In the genomic region with DNA sequence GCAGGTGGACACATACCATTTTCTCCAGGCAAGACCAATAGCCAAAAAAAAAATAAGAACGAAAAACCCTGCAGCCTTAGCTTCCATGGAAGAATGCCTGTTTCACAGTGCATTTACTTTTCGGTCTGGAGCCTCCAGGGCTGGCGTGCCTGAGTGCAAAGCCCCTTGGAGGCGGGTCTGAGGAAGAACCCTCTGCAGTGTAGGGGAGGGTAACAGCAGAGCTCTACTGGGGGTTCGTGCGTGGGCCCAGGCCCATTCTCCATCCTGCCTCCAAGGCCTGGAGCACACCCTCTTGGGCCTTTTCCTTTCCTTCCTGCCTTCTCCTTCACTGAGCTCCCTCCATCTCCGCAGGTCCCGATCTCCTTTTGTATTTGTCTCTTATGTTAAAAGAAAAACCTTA, we compare ENCODE assay signal across 21 cellular contexts.
A peak's percentile ranks its signal among the peaks of the same experiment; 100 is the strongest.
DNase-seq lines count a peak whose midpoint lies in the region; TF ChIP-seq lines count a peak whose summit lies in the region.
"Had no signal": no experiment of that assay in that cellular context is flagged by ENCODE, and none has a peak within 500 bp of the region (broad histone marks: within the 10 kb centered on the region; RNA-seq: fewer than 3 reads in every experiment).

No MANE protein-coding gene starts in this region.

- DNase-seq in PC-9 (no peak), neural crest cell (ENCODE audit: low read depth, low spot score) (no peak), neuronal stem cell (ENCODE audit: low spot score) (no peak), NCI-H1048 (lab: John Stamatoyannopoulos, UW) (no peak), AML-193 (lab: John Stamatoyannopoulos, UW) (no peak), GM03348 (ENCODE audit: low spot score) (no peak)
- DNase-seq: 8988T; ACHN; CD4-positive, alpha-beta T cell; CD8-positive, alpha-beta T cell; COR-L47; DMS 273 treated with DMSO at 0.1 percent for 48 hours; DMS153; DMS53; DMS79; DND-41; EL; GDM1 had no signal

- TF ChIP-seq CTCF in PC-9 (conservative IDR thresholded peaks at IDR 0.05) (no peak), neural crest cell (conservative IDR thresholded peaks at IDR 0.05) (no peak)

- no peaks in the 10 kb centered on the region for H3K9me2 ChIP-seq in PC-9 (ENCODE audit: insufficient read depth)

- H2BK120ac ChIP-seq in neuronal stem cell (ENCODE audit: low read depth, low read length), result no peak overlapping the region

- no peak overlapping the region for H3K4me2 ChIP-seq in PC-9
- no peak overlapping the region for H3K4me2 ChIP-seq in neuronal stem cell (ENCODE audit: insufficient read depth, low read length, poor library complexity, severe bottlenecking)
- H3K4me2 ChIP-seq: BLaER1 treated with 17β-estradiol and CSF1 and Interleukin-3, amounts not matched to agents 10 nM and 100 nM had no signal

- no peak overlapping the region for H3K14ac ChIP-seq in neuronal stem cell (ENCODE audit: low read length)

- no peaks in the 10 kb centered on the region for H3F3A ChIP-seq in PC-9 (ENCODE audit: insufficient read depth, low read depth)

- no TSS peak for BruUV-seq in PC-9 (replicated peaks; lab: Mats Ljungman, UMichigan)

- H3K9me3 Mint-ChIP-seq in neural crest cell, result peaks cover 3% of the 10 kb centered on the region
- H3K9me3 Mint-ChIP-seq: CD4-positive, alpha-beta T cell; CD8-positive, alpha-beta T cell had no signal

- H3K4me1 ChIP-seq in PC-9 (replicated peaks; ENCODE audit: insufficient read depth) (no peaks in the 10 kb centered on the region), neuronal stem cell (ENCODE audit: control insufficient read depth in 2 of 2, insufficient read depth in 1 of 2, low read depth in 1 of 2, low read length in 2 of 2) (peaks cover 0 to 8% of the 10 kb centered on the region in 2 donors)

- no peaks in the 10 kb centered on the region for H3K79me2 ChIP-seq in PC-9 (ENCODE audit: low read depth)

- H3K27me3 ChIP-seq in PC-9 (ENCODE audit: insufficient read depth, low read depth) (peaks cover 56% of the 10 kb centered on the region), neuronal stem cell (ENCODE audit: control insufficient read depth in 3 of 3, insufficient read depth in 3 of 3, low read depth in 1 of 3, low read length in 3 of 3) (no peaks in the 10 kb centered on the region)
- H3K27me3 ChIP-seq: BLaER1 treated with 17β-estradiol and CSF1 and Interleukin-3, amounts not matched to agents 10 nM and 100 nM had no signal

- H3K36me3 Mint-ChIP-seq in neural crest cell (ENCODE audit: low read depth), result no peaks in the 10 kb centered on the region
- H3K36me3 Mint-ChIP-seq: CD8-positive, alpha-beta T cell had no signal

- H4K20me1 ChIP-seq in PC-9 (ENCODE audit: insufficient read depth), result no peaks in the 10 kb centered on the region; the same call in 1 of the 2 replicates
- H4K20me1 ChIP-seq: BLaER1 treated with 17β-estradiol and CSF1 and Interleukin-3, amounts not matched to agents 10 nM and 100 nM had no signal

- H3K79me1 ChIP-seq in neuronal stem cell (ENCODE audit: low read depth, low read length), result no peaks in the 10 kb centered on the region

- WGBS in neuronal stem cell (ENCODE audit: extremely low coverage in 2 of 2, insufficient read length in 2 of 2, insufficient replicate concordance in 1 of 2), 2 donors, result no CpG with 5 or more reads among the region's 8 CpGs

- 0 out of 2 replicates have a peak overlapping the region, but pooled peaks have one; percentile 18 for H2AFZ ChIP-seq in PC-9
- H2AFZ ChIP-seq in neuronal stem cell (ENCODE audit: low read length), result peak overlapping the region; percentile 17

- CTCF ChIA-PET in PC-9 (lab: Charles Lee), result no interaction called here

- H2BK12ac ChIP-seq in neuronal stem cell (ENCODE audit: low read length), result peak overlapping the region; percentile 17

- no peak overlapping the region for H4K91ac ChIP-seq in neuronal stem cell (ENCODE audit: low read depth, low read length, poor library complexity)

- no peaks in the 10 kb centered on the region for H3K36me3 ChIP-seq in PC-9 (ENCODE audit: low read depth)
- H3K36me3 ChIP-seq in neuronal stem cell (replicated peaks in 1 of 2; ENCODE audit: control insufficient read depth in 2 of 2, insufficient read depth in 2 of 2, low read length in 2 of 2), result no peaks in the 10 kb centered on the region
- H3K36me3 ChIP-seq: BLaER1 treated with 17β-estradiol and CSF1 and Interleukin-3, amounts not matched to agents 10 nM and 100 nM had no signal

- H2BK15ac ChIP-seq in neuronal stem cell (ENCODE audit: low read length), result no peak overlapping the region

- H3K27ac Mint-ChIP-seq in neural crest cell (ENCODE audit: unreplicated experiment), result peak overlapping the region; percentile 75
- H3K27ac Mint-ChIP-seq: B cell; CD4-positive, alpha-beta T cell; CD8-positive, alpha-beta T cell had no signal

- H3K27ac ChIP-seq in PC-9 (no peak overlapping the region), neuronal stem cell (replicated peaks; ENCODE audit: low read length) (no peak overlapping the region)
- H3K27ac ChIP-seq: BLaER1 treated with 17β-estradiol and CSF1 and Interleukin-3, amounts not matched to agents 10 nM and 100 nM; C4-2B had no signal

- intact Hi-C loops in PC-9 (cut with micrococcal nuclease; ENCODE audit: unreplicated experiment), result no loop called here

- no peak overlapping the region for H3K18ac ChIP-seq in neuronal stem cell (ENCODE audit: low read length)

- H3K9me3 ChIP-seq in PC-9 (ENCODE audit: insufficient read depth, low read depth) (no peaks in the 10 kb centered on the region), neuronal stem cell (replicated peaks in 1 of 2; ENCODE audit: control insufficient read depth in 2 of 2, insufficient read depth in 1 of 2, low read depth in 1 of 2, low read length in 2 of 2) (no peaks in the 10 kb centered on the region)
- H3K9me3 ChIP-seq: BLaER1 treated with 17β-estradiol and CSF1 and Interleukin-3, amounts not matched to agents 10 nM and 100 nM had no signal

- H3K23ac ChIP-seq in neuronal stem cell (ENCODE audit: low read depth, low read length, poor library complexity), result no peak overlapping the region

- no peaks in the 10 kb centered on the region for H3K27me3 Mint-ChIP-seq in neural crest cell (ENCODE audit: low read depth)
- H3K27me3 Mint-ChIP-seq: B cell; CD4-positive, alpha-beta T cell had no signal

- H3K4me3 Mint-ChIP-seq in neural crest cell, result no peak overlapping the region
- H3K4me3 Mint-ChIP-seq: B cell; CD4-positive, alpha-beta T cell; CD8-positive, alpha-beta T cell had no signal

- H3K4me1 Mint-ChIP-seq in neural crest cell, result peaks cover 4% of the 10 kb centered on the region
- H3K4me1 Mint-ChIP-seq: B cell had no signal

- no peak overlapping the region for H3K4me3 ChIP-seq in PC-9
- H3K4me3 ChIP-seq in neuronal stem cell (ENCODE audit: low read length in 2 of 2), result no peak overlapping the region
- H3K4me3 ChIP-seq: BLaER1 treated with 17β-estradiol and CSF1 and Interleukin-3, amounts not matched to agents 10 nM and 100 nM had no signal

- no peak overlapping the region for H3K4ac ChIP-seq in neuronal stem cell (ENCODE audit: low read length)

- H4K8ac ChIP-seq in neuronal stem cell (ENCODE audit: low read depth, low read length), result no peak overlapping the region

- H2BK5ac ChIP-seq in neuronal stem cell (ENCODE audit: low read length), result no peak overlapping the region

- POLR2A ChIA-PET in PC-9 (lab: Charles Lee; ENCODE audit: unreplicated experiment), result no interaction called here

- no peak overlapping the region for H2AK5ac ChIP-seq in neuronal stem cell (ENCODE audit: low read depth, low read length)

- H3K9ac ChIP-seq in neuronal stem cell (ENCODE audit: low read depth, low read length, poor library complexity), result no peak overlapping the region
- H3K9ac ChIP-seq: BLaER1 treated with 17β-estradiol and CSF1 and Interleukin-3, amounts not matched to agents 10 nM and 100 nM had no signal
